Comparison of ENCODE assay signal across 10 cellular contexts in genomic region chr2:152657042-152657441, GRCh38.
A peak's percentile ranks its signal among the peaks of the same experiment; 100 is the strongest.
DNase-seq lines count a peak whose midpoint lies in the region; ATAC-seq lines count a peak whose summit lies in the region.
"Had no signal": no experiment of that assay in that cellular context is flagged by ENCODE, and none has a peak within 500 bp of the region (broad histone marks: within the 10 kb centered on the region; RNA-seq: fewer than 3 reads in every experiment).

No MANE protein-coding gene starts in this region.

- DNase-seq in activated naive CD4-positive, alpha-beta T cell treated with anti-CD3 and anti-CD28 coated beads for 36 hours, result no peak
- no peak for DNase-seq in activated naive CD4-positive, alpha-beta T cell treated with Interleukin-2 at 50 U/mL for 16 hours
- DNase-seq in stimulated activated naive CD4-positive, alpha-beta T cell treated with Interleukin-2 at 50 U/mL for 16 hours (lab: John Stamatoyannopoulos, UW), result no peak
- DNase-seq in SW 1271 (lab: John Stamatoyannopoulos, UW) (no peak), medulla oblongata (ENCODE audit: extremely low spot score) (no peak)
- DNase-seq: activated CD4-positive, alpha-beta T cell treated with anti-CD3 and anti-CD28 coated beads, Interleukin-2, amount 50 U/mL, for 1 hour; SIG-M5 had no signal

- intact Hi-C loops in activated naive CD4-positive, alpha-beta T cell treated with anti-CD3 and anti-CD28 coated beads for 36 hours (cut with micrococcal nuclease), result loop anchor here (1.0 to 2.0 kb wide), 2 partner anchors 38 to 60 kb away; partner anchors contain the start of gene PRPF40A

- H3K27ac Mint-ChIP-seq in activated naive CD4-positive, alpha-beta T cell treated with anti-CD3 and anti-CD28 coated beads for 36 hours, result peak overlapping the region; percentile 28
- peak overlapping the region; percentile 18 for H3K27ac Mint-ChIP-seq in stimulated activated naive CD8-positive, alpha-beta T cell treated with anti-CD3 and anti-CD28 coated beads, Interleukin-15, Interleukin-2, amounts not matched to agents 100 ng/mL and 50 ng/mL, for 24 hours

- peaks cover 20% of the 10 kb centered on the region for H3K4me1 Mint-ChIP-seq in activated naive CD4-positive, alpha-beta T cell treated with anti-CD3 and anti-CD28 coated beads for 36 hours (ENCODE audit: low read depth)
- H3K4me1 Mint-ChIP-seq in stimulated activated naive CD8-positive, alpha-beta T cell treated with anti-CD3 and anti-CD28 coated beads, Interleukin-15, Interleukin-2, amounts not matched to agents 100 ng/mL and 50 ng/mL, for 24 hours (ENCODE audit: low read depth), result peaks cover 24% of the 10 kb centered on the region

- no peaks in the 10 kb centered on the region for H3K9me3 Mint-ChIP-seq in activated naive CD4-positive, alpha-beta T cell treated with anti-CD3 and anti-CD28 coated beads for 36 hours
- H3K9me3 Mint-ChIP-seq in stimulated activated naive CD8-positive, alpha-beta T cell treated with anti-CD3 and anti-CD28 coated beads, Interleukin-15, Interleukin-2, amounts not matched to agents 100 ng/mL and 50 ng/mL, for 24 hours, result no peaks in the 10 kb centered on the region

- H3K36me3 Mint-ChIP-seq in activated naive CD4-positive, alpha-beta T cell treated with anti-CD3 and anti-CD28 coated beads for 36 hours (ENCODE audit: low read depth), result peaks cover 24% of the 10 kb centered on the region
- peaks cover 80% of the 10 kb centered on the region for H3K36me3 Mint-ChIP-seq in stimulated activated naive CD8-positive, alpha-beta T cell treated with anti-CD3 and anti-CD28 coated beads, Interleukin-15, Interleukin-2, amounts not matched to agents 100 ng/mL and 50 ng/mL, for 24 hours (ENCODE audit: low read depth)

- no peaks in the 10 kb centered on the region for H3K27me3 Mint-ChIP-seq in activated naive CD4-positive, alpha-beta T cell treated with anti-CD3 and anti-CD28 coated beads for 36 hours (ENCODE audit: low read depth)
- no peaks in the 10 kb centered on the region for H3K27me3 Mint-ChIP-seq in stimulated activated naive CD8-positive, alpha-beta T cell treated with anti-CD3 and anti-CD28 coated beads, Interleukin-15, Interleukin-2, amounts not matched to agents 100 ng/mL and 50 ng/mL, for 24 hours

- ATAC-seq in HG02610 (IDR thresholded peaks at IDR 0.05; ENCODE audit: unreplicated experiment), result peak; percentile 95
- peak; percentile 57 for ATAC-seq in HG03469 (IDR thresholded peaks at IDR 0.05; ENCODE audit: unreplicated experiment)

- no peak overlapping the region for H3K4me3 Mint-ChIP-seq in activated naive CD4-positive, alpha-beta T cell treated with anti-CD3 and anti-CD28 coated beads for 36 hours
- H3K4me3 Mint-ChIP-seq in stimulated activated naive CD8-positive, alpha-beta T cell treated with anti-CD3 and anti-CD28 coated beads, Interleukin-15, Interleukin-2, amounts not matched to agents 100 ng/mL and 50 ng/mL, for 24 hours, result no peak overlapping the region

- CTCF ChIA-PET in activated naive CD4-positive, alpha-beta T cell treated with anti-CD3 and anti-CD28 coated beads for 36 hours (lab: Charles Lee), result interaction anchor here (0.8 kb wide), 1 partner anchor 481 kb away, joined by 3 read pairs; no protein-coding TSS in a partner anchor
